ENCODE assay signal across 9 cellular contexts in the genomic region with DNA sequence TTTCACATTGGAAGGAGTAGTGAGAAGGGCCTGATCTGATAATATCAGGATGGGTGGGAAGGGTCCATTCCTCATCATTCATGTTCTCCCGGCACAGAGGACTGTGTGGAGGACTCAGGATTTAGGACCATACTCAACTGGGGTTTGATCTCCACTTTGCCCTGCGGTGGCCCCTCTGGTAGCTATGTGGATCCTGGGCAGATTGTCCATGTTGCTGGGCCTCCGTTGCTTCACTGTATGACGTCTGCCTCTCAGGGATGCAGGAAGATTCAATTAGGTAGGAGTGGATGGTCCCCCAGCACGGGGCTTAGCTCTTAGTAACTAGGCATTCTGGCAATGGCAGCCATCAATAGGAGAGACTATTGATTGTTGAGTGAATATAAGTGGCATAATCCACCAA. TPM values are rescaled to one million over a fixed set of nuclear protein-coding genes. Genes with fewer than 3 reads are reported as not detected.
A peak's percentile ranks its signal among the peaks of the same experiment; 100 is the strongest.
DNase-seq lines count a peak whose midpoint lies in the region; ATAC-seq and TF ChIP-seq lines count a peak whose summit lies in the region.
"Had no signal": no experiment of that assay in that cellular context is flagged by ENCODE, and none has a peak within 500 bp of the region (broad histone marks: within the 10 kb centered on the region; RNA-seq: fewer than 3 reads in every experiment).

No MANE protein-coding gene starts in this region.

- H3K27ac Mint-ChIP-seq in nephron, result peak overlapping the region; percentile 80 to 88 (median 82)

- H3K4me3 Mint-ChIP-seq in nephron, result peak overlapping the region; percentile 88 to 99 (median 90)

- TF ChIP-seq CTCF in BJ (IDR thresholded peaks at IDR 0.05; ENCODE audit: insufficient read depth, low read depth, low read length) (no peak), colonic mucosa (IDR thresholded peaks at IDR 0.05) (no peak), nephron (IDR thresholded peaks at IDR 0.05; ENCODE audit: unreplicated experiment in 3 of 3) (no peak)

- H3K27ac ChIP-seq in colonic mucosa, result peak overlapping the region; percentile 95

- peak overlapping the region; percentile 85 to 98 for H3K9ac ChIP-seq in colonic mucosa (ENCODE audit: low read depth in 2 of 2, low read length in 2 of 2)

- H3K9me3 ChIP-seq in colonic mucosa, result no peaks in the 10 kb centered on the region

- peaks cover 5% of the 10 kb centered on the region for H3K4me1 ChIP-seq in colonic mucosa

- H3K4me1 Mint-ChIP-seq in nephron, result peaks cover 44% of the 10 kb centered on the region

- no peak for DNase-seq in BJ (ENCODE audit: low read depth)
- DNase-seq in Jurkat, Clone E6-1 (ENCODE audit: low read depth, low spot score), result no peak
- peak; percentile 61 for DNase-seq in colonic mucosa
- no peak for DNase-seq in activated effector memory CD4-positive, alpha-beta T cell treated with anti-CD3 and anti-CD28 coated beads, Interleukin-2, amount 50 U/mL, for 16 hours
- no peak for DNase-seq in ACHN
- no peak for DNase-seq in stimulated activated CD4-positive, alpha-beta T cell treated with anti-CD3 and anti-CD28 coated beads, Interleukin-4, amount 100 ng/mL, for 4 hours
- DNase-seq: activated CD8-positive, alpha-beta memory T cell treated with anti-CD3 and anti-CD28 coated beads, Interleukin-2, amount 50 U/mL, for 4 hours had no signal

- in situ Hi-C loops in ACHN (cut with HindIII; ENCODE audit: low pct_ligation_motif_present, low pct_unique_long_range_greater_than_20kb, low sequenced_read_pairs), result no loop called here

- peaks cover 3% of the 10 kb centered on the region for H3K36me3 ChIP-seq in BJ (ENCODE audit: control insufficient read depth, insufficient read depth, low read length)
- H3K36me3 ChIP-seq in colonic mucosa, result no peaks in the 10 kb centered on the region

- peak overlapping the region; percentile 89 for H3K4me3 ChIP-seq in BJ (ENCODE audit: low read depth, low read length)
- H3K4me3 ChIP-seq in Jurkat, Clone E6-1 (ENCODE audit: low read length), result peak overlapping the region; percentile 74; the same call in 1 of the 2 replicates
- H3K4me3 ChIP-seq in colonic mucosa, result peak overlapping the region; percentile 83

- H3K27me3 ChIP-seq in BJ (ENCODE audit: control insufficient read depth, insufficient read depth, low read length), result no peaks in the 10 kb centered on the region
- H3K27me3 ChIP-seq in colonic mucosa, result no peaks in the 10 kb centered on the region

- H3K27me3 Mint-ChIP-seq in nephron (ENCODE audit: low read depth), result peaks cover 12% of the 10 kb centered on the region

- POLR2A ChIA-PET in BJ (lab: Charles Lee), result no interaction called here

- CTCF ChIA-PET in BJ (lab: Yijun Ruan, JAX), result interaction anchor here (0.5 to 1.5 kb wide), 7 partner anchors 9 to 329 kb away, joined by 3 to 5 read pairs (median 4); no protein-coding TSS in a partner anchor

- no peaks in the 10 kb centered on the region for H3K9me3 Mint-ChIP-seq in nephron

- intact Hi-C loops in colonic mucosa (cut with DNase I), result loop anchor here (10.0 kb wide), 1 partner anchor 197 kb away; no protein-coding TSS in a partner anchor

- no peak for ATAC-seq in HG02884 (IDR thresholded peaks at IDR 0.05; ENCODE audit: unreplicated experiment)

- peaks cover 25% of the 10 kb centered on the region for H3K36me3 Mint-ChIP-seq in nephron (ENCODE audit: low read depth)

RNA-seq across cellular contexts. Expression of a gene that starts 2.3 kb away (rescaled TPM):
- polyA plus RNA-seq in BJ (2011; rRNA removed), result 14.1 and 18.8 TPM in 2 replicates
- 11.4 and 15.7 TPM in 2 replicates for polyA minus RNA-seq in BJ (2011; rRNA and poly(A)+ RNA removed)
- 27.4 TPM for polyA plus RNA-seq in Jurkat, Clone E6-1 (2012; ENCODE audit: insufficient read depth, insufficient read length)
- total RNA-seq in colonic mucosa, result 100 to 1,000 TPM; 110 to 185 TPM
